ENCODE assay signal across 12 cellular contexts in genomic region chr18:26487437-26487836, GRCh38.
A peak's percentile ranks its signal among the peaks of the same experiment; 100 is the strongest.
DNase-seq lines count a peak whose midpoint lies in the region; ATAC-seq, FAIRE-seq and TF ChIP-seq lines count a peak whose summit lies in the region.
"Had no signal": no experiment of that assay in that cellular context is flagged by ENCODE, and none has a peak within 500 bp of the region (broad histone marks: within the 10 kb centered on the region; RNA-seq: fewer than 3 reads in every experiment).

No MANE protein-coding gene starts in this region.

- FAIRE-seq in pancreas (lab: Jason Lieb, UNC): no peak

- no peak for TF ChIP-seq CTCF in pancreas (IDR thresholded peaks at IDR 0.05)
- TF ChIP-seq CTCF in omental fat pad (IDR thresholded peaks at IDR 0.05): no peak

- H3K9me3 ChIP-seq in pancreas: no peaks in the 10 kb centered on the region

- DNase-seq in NCI-H226: peak; percentile 79
- no peak for DNase-seq in pancreas
- no peak for DNase-seq in DMS53 treated with DMSO at 0.1 percent for 48 hours (lab: John Stamatoyannopoulos, UW; ENCODE audit: unreplicated experiment)
- no peak for DNase-seq in omental fat pad (ENCODE audit: low spot score)
- DNase-seq in epidermal melanocyte (ENCODE audit: insufficient read length, low spot score): no peak
- DNase-seq in NOMO-1 treated with dmso at 0.1 percent for 144 hours (lab: John Stamatoyannopoulos, UW; ENCODE audit: unreplicated experiment): no peak
- DNase-seq: activated CD4-positive, alpha-beta T cell treated with anti-CD3 and anti-CD28 coated beads for 4 hours; dermis blood vessel endothelial cell; mesendoderm; NCI-H187 had no signal

- no peaks in the 10 kb centered on the region for H3K36me3 ChIP-seq in pancreas

- H3K4me3 ChIP-seq in pancreas: no peak overlapping the region

- no peaks in the 10 kb centered on the region for H3K27me3 ChIP-seq in pancreas

- 85 to 86% methylated on average over 7 of the region's 7 CpGs for WGBS in pancreas, 2 donors

- ATAC-seq in GM18907 (IDR thresholded peaks at IDR 0.05; ENCODE audit: unreplicated experiment) (peak; percentile 98), HG02610 (IDR thresholded peaks at IDR 0.05; ENCODE audit: unreplicated experiment) (peak; percentile 97), pancreas (peak in 3 of 4 donors; percentile 56 to 76 (median 73)), omental fat pad (ENCODE audit: low FRiP score) (no peak)

- H3K27ac ChIP-seq in pancreas: no peak overlapping the region

- H3K4me1 ChIP-seq in pancreas: no peaks in the 10 kb centered on the region

- intact Hi-C loops in pancreas (cut with DNase I): loop anchor here in 1 of 3 donors (10.0 kb wide), 1 partner anchor 57 kb away; the partner anchor contains the start of gene KCTD1
